Comparison of ENCODE assay signal across 1 cellular context in genomic region chr17:2592974-2593845, GRCh38.
TF ChIP-seq lines count a peak whose summit lies in the region.

Gene PAFAH1B1, plus strand, starts transcription at chr17:2593654. Its CDS starts 44,635 bp downstream, at chr17:2638289.

TF ChIP-seq in HepG2, 621 proteins besides CTCF, POLR2A, EP300 and RAD21 (continued from another document and continues in another):
- TF ChIP-seq PPARG (CRISPR knock-in tag; conservative IDR thresholded peaks at IDR 0.05) (no peak), LRRFIP1 (CRISPR knock-in tag; conservative IDR thresholded peaks at IDR 0.05) (no peak), ZHX1 (CRISPR knock-in tag; IDR thresholded peaks at IDR 0.05; ENCODE audit: low read depth) (peak; percentile 67; the same call in 1 of the 2 replicates), ZXDC (CRISPR knock-in tag; IDR thresholded peaks at IDR 0.05) (no peak), HINFP (CRISPR knock-in tag; IDR thresholded peaks at IDR 0.05; ENCODE audit: low read depth) (no peak; the same call in none of the 2 replicates), ATF6 (CRISPR knock-in tag; conservative IDR thresholded peaks at IDR 0.05) (no peak), ZC3H13 (CRISPR knock-in tag; IDR thresholded peaks at IDR 0.05) (no peak), DMTF1 (CRISPR knock-in tag; IDR thresholded peaks at IDR 0.05) (no peak), ZNF296 (CRISPR knock-in tag; conservative IDR thresholded peaks at IDR 0.05) (no peak), SMARCC2 (IDR thresholded peaks at IDR 0.05) (no peak), TERF1 (CRISPR knock-in tag; IDR thresholded peaks at IDR 0.05) (no peak), ZNF441 (CRISPR knock-in tag; IDR thresholded peaks at IDR 0.05; ENCODE audit: borderline replicate concordance) (peak; percentile 68; the same call in 1 of the 2 replicates), RNF2 (conservative IDR thresholded peaks at IDR 0.05; ENCODE audit: low read depth) (peak; percentile 93), ZNF333 (CRISPR knock-in tag; IDR thresholded peaks at IDR 0.05; ENCODE audit: borderline replicate concordance) (0 out of 2 replicates have a peak, but pooled peaks have one; percentile 9), ZNF460 (CRISPR knock-in tag; IDR thresholded peaks at IDR 0.05; ENCODE audit: borderline replicate concordance) (no peak), MTA1 (CRISPR knock-in tag; IDR thresholded peaks at IDR 0.05; ENCODE audit: borderline replicate concordance) (no peak; the same call in 1 of the 2 replicates), SMAD3 (CRISPR knock-in tag; IDR thresholded peaks at IDR 0.05) (no peak), SNRNP70 (IDR thresholded peaks at IDR 0.05; ENCODE audit: low read depth, low read length) (no peak), REST (IDR thresholded peaks at IDR 0.05; ENCODE audit: borderline replicate concordance in 1 of 2, low read depth in 1 of 2, low read length in 2 of 2) (no peak), RERE (CRISPR knock-in tag; IDR thresholded peaks at IDR 0.05; ENCODE audit: low read depth) (no peak), ZNF354B (CRISPR knock-in tag; IDR thresholded peaks at IDR 0.05) (no peak), ZNF775 (CRISPR knock-in tag; IDR thresholded peaks at IDR 0.05; ENCODE audit: borderline replicate concordance) (no peak), ZNF543 (CRISPR knock-in tag; IDR thresholded peaks at IDR 0.05) (no peak), ZBTB42 (CRISPR knock-in tag; IDR thresholded peaks at IDR 0.05) (0 out of 2 replicates have a peak, but pooled peaks have one; percentile 14), GFI1 (CRISPR knock-in tag; IDR thresholded peaks at IDR 0.05; ENCODE audit: borderline replicate concordance) (no peak), PHF20 (CRISPR knock-in tag; IDR thresholded peaks at IDR 0.05) (peak; percentile 38)
